Comparison of ENCODE assay signal across 23 cellular contexts in the genomic region with DNA sequence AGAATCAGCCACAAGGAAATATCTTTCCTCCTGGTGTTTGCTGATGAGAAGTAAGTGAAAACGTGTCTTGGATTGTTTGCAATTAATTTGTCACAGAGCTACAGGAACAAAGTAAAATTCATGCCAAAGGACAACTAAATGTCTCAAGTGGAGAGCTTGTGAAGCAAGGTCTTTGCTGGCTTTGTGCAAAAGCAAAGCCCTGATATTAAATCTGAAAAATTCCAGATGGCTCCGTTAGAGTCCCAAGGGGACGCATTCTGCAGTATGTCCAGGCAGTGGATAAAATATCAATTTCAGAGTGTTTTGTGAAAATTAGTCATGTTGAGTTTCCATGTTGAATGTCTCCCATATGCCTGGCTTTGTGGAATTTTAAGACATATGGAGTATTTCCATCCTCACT.
"Had no signal": no experiment of that assay in that cellular context is flagged by ENCODE, and none has a peak within 500 bp of the region (broad histone marks: within the 10 kb centered on the region; RNA-seq: fewer than 3 reads in every experiment).

No MANE protein-coding gene starts in this region.

- H3K9me3 Mint-ChIP-seq: activated naive CD4-positive, alpha-beta T cell treated with anti-CD3 and anti-CD28 coated beads, Interleukin-2, amount 10 ng/mL, durations not matched to agents 7 days and 5 days; activated naive CD8-positive, alpha-beta T cell treated with anti-CD3 and anti-CD28 coated beads, Interleukin-2, amount 50 U/mL, for 24 hours; activated T-cell treated with anti-CD3 and anti-CD28 coated beads, Interleukin-2, amount 50 U/mL, for 4 hours; stimulated activated effector memory CD8-positive, alpha-beta T cell treated with anti-CD3 and anti-CD28 coated beads, Interleukin-12 subunit alpha, Interleukin-12 subunit beta, amount 100 ng/mL, for 72 hours had no signal

- DNase-seq: activated CD4-positive, alpha-beta T cell treated with anti-CD3 and anti-CD28 coated beads, Interleukin-2, amount 50 U/mL, for 1 hour; activated CD4-positive, CD25-positive, alpha-beta regulatory T cell treated with anti-CD3 and anti-CD28 coated beads, Interleukin-2, amount 50 U/mL, for 72 hours; activated CD8-positive, alpha-beta memory T cell treated with anti-CD3 and anti-CD28 coated beads, Interleukin-2, amount 50 U/mL, for 4 hours; activated naive CD4-positive, alpha-beta T cell treated with anti-CD3 and anti-CD28 coated beads, Interleukin-2, amount 10 ng/mL, durations not matched to agents 7 days and 5 days; activated naive CD8-positive, alpha-beta T cell treated with anti-CD3 and anti-CD28 coated beads, Interleukin-2, amount 50 U/mL, for 24 hours; activated T-cell treated with anti-CD3 and anti-CD28 coated beads, Interleukin-2, amount 50 U/mL, for 4 hours; aorta; effector CD4-positive, alpha-beta T cell; foreskin melanocyte; kidney; mesenchymal stem cell; mucosa of descending colon; naive B cell; psoas muscle; stimulated activated CD4-positive, alpha-beta T cell treated with anti-CD3 and anti-CD28 coated beads, Interleukin-4, amount 100 ng/mL, for 1 hour; upper lobe of right lung had no signal

- FAIRE-seq: endothelial cell of umbilical vein, kidney had no signal

- H3K27ac Mint-ChIP-seq: activated naive CD4-positive, alpha-beta T cell treated with anti-CD3 and anti-CD28 coated beads, Interleukin-2, amount 10 ng/mL, durations not matched to agents 7 days and 5 days; activated naive CD8-positive, alpha-beta T cell treated with anti-CD3 and anti-CD28 coated beads, Interleukin-2, amount 50 U/mL, for 24 hours; naive B cell; neural progenitor cell; stimulated activated effector memory CD8-positive, alpha-beta T cell treated with anti-CD3 and anti-CD28 coated beads, Interleukin-12 subunit alpha, Interleukin-12 subunit beta, amount 100 ng/mL, for 72 hours had no signal

- H3K4me3 ChIP-seq: esophagus muscularis mucosa, mucosa of descending colon, neural progenitor cell, psoas muscle, smooth muscle cell, thoracic aorta, upper lobe of right lung had no signal

- H3K27me3 ChIP-seq: esophagus muscularis mucosa, neural progenitor cell, upper lobe of right lung had no signal

- H3K4me1 ChIP-seq: esophagus muscularis mucosa, neural progenitor cell, psoas muscle, upper lobe of right lung had no signal

- H3K4me3 Mint-ChIP-seq: activated naive CD4-positive, alpha-beta T cell treated with anti-CD3 and anti-CD28 coated beads, Interleukin-2, amount 10 ng/mL, durations not matched to agents 7 days and 5 days; activated naive CD8-positive, alpha-beta T cell treated with anti-CD3 and anti-CD28 coated beads, Interleukin-2, amount 50 U/mL, for 24 hours; activated T-cell treated with anti-CD3 and anti-CD28 coated beads, Interleukin-2, amount 50 U/mL, for 4 hours; naive B cell; neural progenitor cell; stimulated activated effector memory CD8-positive, alpha-beta T cell treated with anti-CD3 and anti-CD28 coated beads, Interleukin-12 subunit alpha, Interleukin-12 subunit beta, amount 100 ng/mL, for 72 hours had no signal

- H3K27ac ChIP-seq: esophagus muscularis mucosa, neural progenitor cell, psoas muscle, thoracic aorta, upper lobe of right lung had no signal

- H3K27me3 Mint-ChIP-seq: activated naive CD4-positive, alpha-beta T cell treated with anti-CD3 and anti-CD28 coated beads, Interleukin-2, amount 10 ng/mL, durations not matched to agents 7 days and 5 days had no signal

- ATAC-seq: activated naive CD8-positive, alpha-beta T cell treated with anti-CD3 and anti-CD28 coated beads, Interleukin-2, amount 50 U/mL, for 24 hours; activated T-cell treated with anti-CD3 and anti-CD28 coated beads, Interleukin-2, amount 50 U/mL, for 4 hours; mucosa of descending colon; psoas muscle; sciatic nerve; stimulated activated effector memory CD8-positive, alpha-beta T cell treated with anti-CD3 and anti-CD28 coated beads, Interleukin-12 subunit alpha, Interleukin-12 subunit beta, amount 100 ng/mL, for 72 hours; upper lobe of right lung had no signal

- H3K36me3 ChIP-seq: esophagus muscularis mucosa, neural progenitor cell, thoracic aorta, upper lobe of right lung had no signal

- H3K9me3 ChIP-seq: esophagus muscularis mucosa, mucosa of descending colon, psoas muscle, thoracic aorta, upper lobe of right lung had no signal

- H3K36me3 Mint-ChIP-seq: activated naive CD4-positive, alpha-beta T cell treated with anti-CD3 and anti-CD28 coated beads, Interleukin-2, amount 10 ng/mL, durations not matched to agents 7 days and 5 days; naive B cell; stimulated activated effector memory CD8-positive, alpha-beta T cell treated with anti-CD3 and anti-CD28 coated beads, Interleukin-12 subunit alpha, Interleukin-12 subunit beta, amount 100 ng/mL, for 72 hours had no signal

- H3K4me1 Mint-ChIP-seq: activated naive CD4-positive, alpha-beta T cell treated with anti-CD3 and anti-CD28 coated beads, Interleukin-2, amount 10 ng/mL, durations not matched to agents 7 days and 5 days; activated naive CD8-positive, alpha-beta T cell treated with anti-CD3 and anti-CD28 coated beads, Interleukin-2, amount 50 U/mL, for 24 hours; naive B cell; neural progenitor cell; stimulated activated effector memory CD8-positive, alpha-beta T cell treated with anti-CD3 and anti-CD28 coated beads, Interleukin-12 subunit alpha, Interleukin-12 subunit beta, amount 100 ng/mL, for 72 hours had no signal
